Comparison of ENCODE assay signal across 1 cellular context in genomic region chr22:46744581-46744980, GRCh38.
TF ChIP-seq lines count a peak whose summit lies in the region.

No MANE protein-coding gene starts in this region.

TF ChIP-seq in liver, 16 proteins besides CTCF, POLR2A, EP300 and RAD21 (continued from another document):
- TF ChIP-seq ZBTB33 (IDR thresholded peaks at IDR 0.05), result peak; percentile 19
- TF ChIP-seq FOXA1 (IDR thresholded peaks at IDR 0.05), result no peak
- TF ChIP-seq TAF1 (conservative IDR thresholded peaks at IDR 0.05), result no peak
- TF ChIP-seq JUND (IDR thresholded peaks at IDR 0.05), result peak in 1 of 2 donors; percentile 65
- TF ChIP-seq YY1 (IDR thresholded peaks at IDR 0.05), result peak; percentile 57
- TF ChIP-seq RXRA (IDR thresholded peaks at IDR 0.05), result peak; percentile 91 to 96
- TF ChIP-seq GABPA (IDR thresholded peaks at IDR 0.05 in 1 of 2, conservative IDR thresholded peaks at IDR 0.05 in 1 of 2), result peak in 1 of 2 donors; percentile 51
- peak; percentile 58 for TF ChIP-seq NR2F2 (IDR thresholded peaks at IDR 0.05)
TF ChIP-seq in liver: peak in this region for 13.
